In genomic region chr18:8516391-8517250, GRCh38 we compare ENCODE assay signal across 12 cellular contexts.
"Had no signal": no experiment of that assay in that cellular context is flagged by ENCODE, and none has a peak within 500 bp of the region (broad histone marks: within the 10 kb centered on the region; RNA-seq: fewer than 3 reads in every experiment).

No MANE protein-coding gene starts in this region.

- H3K27ac Mint-ChIP-seq: activated CD4-positive, alpha-beta memory T cell treated with anti-CD3 and anti-CD28 coated beads for 36 hours; activated naive CD8-positive, alpha-beta T cell treated with anti-CD3 and anti-CD28 coated beads, Interleukin-2, amount 50 U/mL, for 24 hours; activated T-cell treated with anti-CD3 and anti-CD28 coated beads, Interleukin-2, amount 50 U/mL, for 72 hours; effector memory CD8-positive, alpha-beta T cell had no signal

- H3K9me3 Mint-ChIP-seq: effector memory CD8-positive, alpha-beta T cell had no signal

- H3K36me3 ChIP-seq: left ventricle myocardium inferior, pancreas, tibial artery had no signal

- H3K27me3 Mint-ChIP-seq: activated CD4-positive, alpha-beta memory T cell treated with anti-CD3 and anti-CD28 coated beads for 36 hours had no signal

- H3K4me1 Mint-ChIP-seq: activated naive CD8-positive, alpha-beta T cell treated with anti-CD3 and anti-CD28 coated beads, Interleukin-2, amount 50 U/mL, for 24 hours had no signal

- H3K9me3 ChIP-seq: pancreas had no signal

- H3K36me3 Mint-ChIP-seq: activated CD4-positive, alpha-beta memory T cell treated with anti-CD3 and anti-CD28 coated beads for 36 hours had no signal

- ATAC-seq: activated naive CD8-positive, alpha-beta T cell treated with anti-CD3 and anti-CD28 coated beads, Interleukin-2, amount 50 U/mL, for 24 hours; activated T-cell treated with anti-CD3 and anti-CD28 coated beads, Interleukin-2, amount 50 U/mL, for 72 hours; effector memory CD8-positive, alpha-beta T cell; pancreas had no signal

- H3K4me3 ChIP-seq: left ventricle myocardium inferior, pancreas, skin epidermis, tibial artery had no signal

- H3K27me3 ChIP-seq: pancreas, tibial artery had no signal

- DNase-seq: activated CD4-positive, alpha-beta memory T cell treated with anti-CD3 and anti-CD28 coated beads for 36 hours; activated CD4-positive, alpha-beta T cell treated with anti-CD3 and anti-CD28 coated beads for 1 hour; activated naive CD8-positive, alpha-beta T cell treated with anti-CD3 and anti-CD28 coated beads, Interleukin-2, amount 50 U/mL, for 24 hours; activated T-cell treated with anti-CD3 and anti-CD28 coated beads, Interleukin-2, amount 50 U/mL, for 72 hours; cortex of kidney; effector memory CD8-positive, alpha-beta T cell; erythroblast; left ventricle myocardium inferior; pancreas had no signal

- H3K27ac ChIP-seq: left ventricle myocardium inferior, pancreas, skin epidermis, tibial artery had no signal

- FAIRE-seq: astrocyte, pancreas had no signal

- H3K4me1 ChIP-seq: left ventricle myocardium inferior, pancreas, tibial artery had no signal

- H3K4me3 Mint-ChIP-seq: activated CD4-positive, alpha-beta memory T cell treated with anti-CD3 and anti-CD28 coated beads for 36 hours; activated naive CD8-positive, alpha-beta T cell treated with anti-CD3 and anti-CD28 coated beads, Interleukin-2, amount 50 U/mL, for 24 hours; activated T-cell treated with anti-CD3 and anti-CD28 coated beads, Interleukin-2, amount 50 U/mL, for 72 hours; effector memory CD8-positive, alpha-beta T cell had no signal
